ENCODE assay signal across 8 cellular contexts in genomic region chr1:38046884-38047602, GRCh38. TPM values are rescaled to one million over a fixed set of nuclear protein-coding genes. Genes with fewer than 3 reads are reported as not detected.
DNase-seq lines count a peak whose midpoint lies in the region; ATAC-seq and TF ChIP-seq lines count a peak whose summit lies in the region.

No MANE protein-coding gene starts in this region.

- peaks cover 48% of the 10 kb centered on the region for H3K4me1 Mint-ChIP-seq in nephron

- H3K27me3 Mint-ChIP-seq in nephron (ENCODE audit: low read depth) = peaks cover 70% of the 10 kb centered on the region

- H3K36me3 ChIP-seq in PC-3 (ENCODE audit: low read depth, low read length) = no peaks in the 10 kb centered on the region

- no peaks in the 10 kb centered on the region for H3K9me3 Mint-ChIP-seq in nephron

- POLR2A ChIA-PET in PC-3 (lab: Charles Lee; ENCODE audit: unreplicated experiment) = no interaction called here

- peak overlapping the region; percentile 85 to 92 (median 92) for H3K4me3 Mint-ChIP-seq in nephron

- BruUV-seq in PC-3 (replicated peaks; lab: Mats Ljungman, UMichigan) = no TSS peak

- no peak for TF ChIP-seq CTCF in AG09309 (IDR thresholded peaks at IDR 0.05; ENCODE audit: control insufficient read depth, insufficient read depth, low read depth, low read length, missing control alignments)
- no peak for TF ChIP-seq CTCF in PC-3 (conservative IDR thresholded peaks at IDR 0.05; ENCODE audit: low read depth, low read length)
- no peak for TF ChIP-seq CTCF in nephron (IDR thresholded peaks at IDR 0.05; ENCODE audit: unreplicated experiment in 3 of 3)

- H3K27me3 ChIP-seq in PC-3 (ENCODE audit: low read length) = peaks cover 33% of the 10 kb centered on the region

- no peaks in the 10 kb centered on the region for H3K9me2 ChIP-seq in PC-3 (replicated peaks; ENCODE audit: low read length)

- H3K4me1 ChIP-seq in PC-3 (ENCODE audit: insufficient read depth, low read length) = no peaks in the 10 kb centered on the region

- H3K4me3 ChIP-seq in AG09309 (ENCODE audit: control insufficient read depth, low read depth, low read length) = peak overlapping the region; percentile 51
- peak overlapping the region; percentile 67 for H3K4me3 ChIP-seq in PC-3 (ENCODE audit: low read length)

- no peak overlapping the region for H3K27ac Mint-ChIP-seq in nephron

- H3K4me2 ChIP-seq in PC-3 (ENCODE audit: low read length) = peak overlapping the region; percentile 84

- ATAC-seq in GM19324 (IDR thresholded peaks at IDR 0.05; ENCODE audit: low FRiP score, unreplicated experiment) = peak; percentile 70
- peak; percentile 63 for ATAC-seq in HG03442 (IDR thresholded peaks at IDR 0.05; ENCODE audit: unreplicated experiment)
- ATAC-seq in PC-3 = peak; percentile 88

- H3K27ac ChIP-seq in PC-3 (ENCODE audit: low read length) = no peak overlapping the region

- no peaks in the 10 kb centered on the region for H3K9me3 ChIP-seq in PC-3 (ENCODE audit: low read length)

- no peaks in the 10 kb centered on the region for H4K20me1 ChIP-seq in PC-3 (ENCODE audit: low read length)

- no peak overlapping the region for H3K9ac ChIP-seq in PC-3 (ENCODE audit: low read length)

- H2AFZ ChIP-seq in PC-3 (ENCODE audit: low read length) = peak overlapping the region; percentile 87

- no peaks in the 10 kb centered on the region for H3K79me2 ChIP-seq in PC-3 (ENCODE audit: low read length)

- DNase-seq in AG09309 (ENCODE audit: low read depth) (no peak), PC-3 (peak; percentile 58), fibroblast of the conjunctiva (ENCODE audit: low read depth) (peak; percentile 14)
- DNase-seq in activated T-helper 9 cell treated with anti-CD3 and anti-CD28 coated beads, Interleukin-2, amount 50 U/mL, for 16 hours (ENCODE audit: low read depth) = peak; percentile 72
- DNase-seq in stimulated activated naive CD4-positive, alpha-beta T cell treated with Interleukin-2 at 50 U/mL for 16 hours (lab: John Stamatoyannopoulos, UW) = peak; percentile 82

- intact Hi-C loops in PC-3 (cut with micrococcal nuclease) = no loop called here

- peaks cover 9% of the 10 kb centered on the region for H3K36me3 Mint-ChIP-seq in nephron (ENCODE audit: low read depth)

- CTCF ChIA-PET in PC-3 (lab: Charles Lee) = interaction anchor here (1.1 kb wide), 1 partner anchor 24 kb away, joined by 3 read pairs; no protein-coding TSS in a partner anchor

- no peaks in the 10 kb centered on the region for H3F3A ChIP-seq in PC-3 (ENCODE audit: low read length, unreplicated experiment)

RNA-seq across cellular contexts. Expression of gene POU3F1, which starts 0.5 kb away (rescaled TPM):
- total RNA-seq in PC-3 (2014; rRNA removed) = not detected in 2 replicates

RNA-seq across cellular contexts. Expression of gene UTP11, which starts 34.5 kb away (rescaled TPM):
- total RNA-seq in PC-3 (2014; rRNA removed) = 33.8 and 48.1 TPM in 2 replicates

RNA-seq across cellular contexts. Expression of gene FHL3, which starts 41.7 kb away (rescaled TPM):
- 3.6 and 6.3 TPM in 2 replicates for total RNA-seq in PC-3 (2014; rRNA removed)

RNA-seq across cellular contexts. Expression of gene SF3A3, which starts 57.2 kb away (rescaled TPM):
- 103 and 142 TPM in 2 replicates for total RNA-seq in PC-3 (2014; rRNA removed)
